8 cellular contexts compared by ENCODE assay signal in genomic region chr12:67647547-67648305, GRCh38. TPM values are rescaled to one million over a fixed set of nuclear protein-coding genes. Genes with fewer than 3 reads are reported as not detected.
DNase-seq lines count a peak whose midpoint lies in the region; ATAC-seq, FAIRE-seq and TF ChIP-seq lines count a peak whose summit lies in the region.

No MANE protein-coding gene starts in this region.

- TF ChIP-seq CTCF in LNCaP clone FGC (IDR thresholded peaks at IDR 0.05; ENCODE audit: control insufficient read depth, extremely low read depth, insufficient read depth) (peak; percentile 38; the same call in 1 of the 2 replicates), gastroesophageal sphincter (IDR thresholded peaks at IDR 0.05) (peak in 3 of 4 experiments; percentile 42 to 60 (median 45)), neural cell (IDR thresholded peaks at IDR 0.05; ENCODE audit: poor library complexity, severe bottlenecking) (peak; percentile 63), upper lobe of right lung (IDR thresholded peaks at IDR 0.05) (peak; percentile 34)

- WGBS in gastroesophageal sphincter (ENCODE audit: low coverage in 1 of 2), 2 donors, result 7 to 23% methylated on average over 11 to 20 of the region's 36 CpGs

- FAIRE-seq in RCC 7860 (lab: Jason Lieb, UNC), result no peak

- no peaks in the 10 kb centered on the region for H3K27me3 ChIP-seq in BLaER1 treated with 17β-estradiol and CSF1 and Interleukin-3, amounts not matched to agents 10 nM and 100 nM
- H3K27me3 ChIP-seq in gastroesophageal sphincter, result no peaks in the 10 kb centered on the region
- no peaks in the 10 kb centered on the region for H3K27me3 ChIP-seq in neural cell (ENCODE audit: insufficient read depth, low read depth, low read length)
- H3K27me3 ChIP-seq in upper lobe of right lung, result no peaks in the 10 kb centered on the region

- H3K27ac ChIP-seq in BLaER1 treated with 17β-estradiol and CSF1 and Interleukin-3, amounts not matched to agents 10 nM and 100 nM, result peak overlapping the region; percentile 65 to 99 (median 77)
- H3K27ac ChIP-seq in gastroesophageal sphincter (peak overlapping the region; percentile 78 to 98 (median 96)), neural cell (ENCODE audit: low read length) (peak overlapping the region; percentile 77), upper lobe of right lung (peak overlapping the region; percentile 84)

- H3K4me3 ChIP-seq in BLaER1 treated with 17β-estradiol and CSF1 and Interleukin-3, amounts not matched to agents 10 nM and 100 nM, result peak overlapping the region; percentile 93 to 100 (median 99)
- H3K4me3 ChIP-seq in LNCaP clone FGC (ENCODE audit: low read depth, low read length), result peak overlapping the region; percentile 71
- peak overlapping the region; percentile 97 to 100 for H3K4me3 ChIP-seq in gastroesophageal sphincter
- H3K4me3 ChIP-seq in neural cell (ENCODE audit: low read length), result peak overlapping the region; percentile 89
- H3K4me3 ChIP-seq in upper lobe of right lung, result peak overlapping the region; percentile 95

- DNase-seq in LNCaP clone FGC (ENCODE audit: low read depth), result peak; percentile 70
- peak; percentile 85 for DNase-seq in RCC 7860 (ENCODE audit: low spot score)
- DNase-seq in activated naive CD4-positive, alpha-beta T cell treated with anti-CD3 and anti-CD28 coated beads, Interleukin-2, amount 50 U/mL, for 72 hours (ENCODE audit: low spot score in 2 of 2), result peak; percentile 40 to 61
- peak; percentile 84 for DNase-seq in upper lobe of right lung

- ATAC-seq in GM19467 (IDR thresholded peaks at IDR 0.05; ENCODE audit: unreplicated experiment) (peak; percentile 7), gastroesophageal sphincter (peak; percentile 78), upper lobe of right lung (peak; percentile 75)
- peak; percentile 20 to 53 for ATAC-seq in activated naive CD4-positive, alpha-beta T cell treated with anti-CD3 and anti-CD28 coated beads, Interleukin-2, amount 50 U/mL, for 72 hours

- peaks cover 18 to 29% (median 26%) of the 10 kb centered on the region in 11 experiments; a peak in 21 of 22 replicates for H4K20me1 ChIP-seq in BLaER1 treated with 17β-estradiol and CSF1 and Interleukin-3, amounts not matched to agents 10 nM and 100 nM
- H4K20me1 ChIP-seq in neural cell (ENCODE audit: insufficient read depth), result no peaks in the 10 kb centered on the region

- no peak for TF ChIP-seq POLR2A in gastroesophageal sphincter (IDR thresholded peaks at IDR 0.05)

- no peak for TF ChIP-seq EP300 in gastroesophageal sphincter (IDR thresholded peaks at IDR 0.05)
- peak; percentile 39 for TF ChIP-seq EP300 in neural cell (conservative IDR thresholded peaks at IDR 0.05; ENCODE audit: poor library complexity, severe bottlenecking)

- peak; percentile 50 for TF ChIP-seq RAD21 in neural cell (conservative IDR thresholded peaks at IDR 0.05)

- H3K4me2 ChIP-seq in BLaER1 treated with 17β-estradiol and CSF1 and Interleukin-3, amounts not matched to agents 10 nM and 100 nM, result peak overlapping the region; percentile 82 to 99 (median 95)
- H3K4me2 ChIP-seq in neural cell (ENCODE audit: low read length), result peak overlapping the region; percentile 52

- no peaks in the 10 kb centered on the region for H3K9me3 ChIP-seq in BLaER1 treated with 17β-estradiol and CSF1 and Interleukin-3, amounts not matched to agents 10 nM and 100 nM (replicated peaks in 1 of 11)
- no peaks in the 10 kb centered on the region for H3K9me3 ChIP-seq in gastroesophageal sphincter
- no peaks in the 10 kb centered on the region for H3K9me3 ChIP-seq in neural cell (ENCODE audit: low read length)
- H3K9me3 ChIP-seq in upper lobe of right lung, result no peaks in the 10 kb centered on the region

- no peaks in the 10 kb centered on the region for H3K9me2 ChIP-seq in neural cell (ENCODE audit: insufficient read depth, low read length)

- peaks cover 0 to 12% (median 4%) of the 10 kb centered on the region in 11 experiments; a peak in 11 of 22 replicates for H3K36me3 ChIP-seq in BLaER1 treated with 17β-estradiol and CSF1 and Interleukin-3, amounts not matched to agents 10 nM and 100 nM
- no peaks in the 10 kb centered on the region for H3K36me3 ChIP-seq in gastroesophageal sphincter
- no peaks in the 10 kb centered on the region for H3K36me3 ChIP-seq in neural cell (ENCODE audit: insufficient read depth, low read length)
- no peaks in the 10 kb centered on the region for H3K36me3 ChIP-seq in upper lobe of right lung

- peaks cover 12 to 16% of the 10 kb centered on the region in 2 donors for H3K36me3 Mint-ChIP-seq in activated naive CD4-positive, alpha-beta T cell treated with anti-CD3 and anti-CD28 coated beads, Interleukin-2, amount 50 U/mL, for 72 hours

- peaks cover 24 to 32% (median 27%) of the 10 kb centered on the region in 10 experiments for H3K4me1 ChIP-seq in BLaER1 treated with 17β-estradiol and CSF1 and Interleukin-3, amounts not matched to agents 10 nM and 100 nM
- H3K4me1 ChIP-seq in gastroesophageal sphincter (peaks cover 0 to 34% (median 11%) of the 10 kb centered on the region in 3 donors), upper lobe of right lung (peaks cover 15% of the 10 kb centered on the region)

- H2AFZ ChIP-seq in neural cell (ENCODE audit: low read depth, low read length), result peak overlapping the region; percentile 72

- no peaks in the 10 kb centered on the region for H3F3A ChIP-seq in neural cell (ENCODE audit: insufficient read depth, low read length, poor library complexity, severe bottlenecking)

- H3K9ac ChIP-seq in BLaER1 treated with 17β-estradiol and CSF1 and Interleukin-3, amounts not matched to agents 10 nM and 100 nM, result peak overlapping the region; percentile 76 to 100 (median 98)
- H3K9ac ChIP-seq in neural cell (ENCODE audit: low read length), result peak overlapping the region; percentile 96

- H3K79me2 ChIP-seq in neural cell (replicated peaks; ENCODE audit: insufficient read depth, low read length), result peaks cover 36% of the 10 kb centered on the region

- peaks cover 0 to 6% of the 10 kb centered on the region in 2 donors for H3K9me3 Mint-ChIP-seq in activated naive CD4-positive, alpha-beta T cell treated with anti-CD3 and anti-CD28 coated beads, Interleukin-2, amount 50 U/mL, for 72 hours

- intact Hi-C loops in upper lobe of right lung (cut with DNase I), result no loop called here

- peak overlapping the region; percentile 79 to 84 for H3K27ac Mint-ChIP-seq in activated naive CD4-positive, alpha-beta T cell treated with anti-CD3 and anti-CD28 coated beads, Interleukin-2, amount 50 U/mL, for 72 hours

TF ChIP-seq in neural cell, 6 proteins besides CTCF, POLR2A, EP300 and RAD21:
- TF ChIP-seq MXI1 (conservative IDR thresholded peaks at IDR 0.05; ENCODE audit: poor library complexity, severe bottlenecking) (peak; percentile 82), SMC3 (conservative IDR thresholded peaks at IDR 0.05; ENCODE audit: poor library complexity) (peak; percentile 56), POLR2AphosphoS5 (IDR thresholded peaks at IDR 0.05) (peak; percentile 47), TAF1 (IDR thresholded peaks at IDR 0.05; ENCODE audit: low read depth) (no peak)

RNA-seq across cellular contexts. Expression of gene DYRK2, which starts 0.8 kb away (rescaled TPM):
- 10 to 100 TPM; 27.2 to 34.3 TPM for total RNA-seq in activated naive CD4-positive, alpha-beta T cell treated with anti-CD3 and anti-CD28 coated beads, Interleukin-2, amount 50 U/mL, for 72 hours
- total RNA-seq in gastroesophageal sphincter (10 to 100 TPM; 24.0 to 58.2 (median 32.2) TPM), upper lobe of right lung (15.5 TPM)
- polyA plus RNA-seq in neural cell, result 47.9 and 50.6 TPM in 2 replicates
- 122 and 141 TPM in 2 replicates for polyA minus RNA-seq in neural cell

Comparison
In these comparisons a context has a peak if more than half of its experiments do, and no peak if none do; other contexts are left out.
1. Peak in every context shown above with its lines: DNase-seq, ATAC-seq, H3K4me3 ChIP-seq and H3K27ac ChIP-seq.
2. ATAC-seq: peak in every context shown above with its lines; median percentile 78 in gastroesophageal sphincter; 75 in upper lobe of right lung; 36 in activated naive CD4-positive, alpha-beta T cell treated with anti-CD3 and anti-CD28 coated beads, Interleukin-2, amount 50 U/mL, for 72 hours; 7 in GM19467.